In the genomic region with DNA sequence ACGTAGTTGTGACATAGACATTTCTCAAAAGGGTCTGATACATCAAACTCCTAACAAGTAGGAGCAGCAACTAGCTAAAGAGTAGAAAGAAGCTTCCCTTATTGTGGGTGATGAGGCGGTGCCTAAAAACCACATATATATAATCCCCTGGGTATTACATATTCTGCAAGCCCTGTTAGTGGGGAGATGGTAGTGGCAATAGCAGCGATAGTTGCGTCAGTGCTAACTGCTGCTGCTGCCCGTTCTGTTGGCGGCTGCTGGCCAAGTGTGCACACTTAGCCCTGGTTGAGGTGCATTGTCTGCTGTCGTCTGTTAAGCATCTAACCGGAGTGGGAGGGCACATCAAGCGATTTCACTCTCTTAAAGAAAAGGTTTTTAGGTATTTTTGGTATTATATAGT, we compare ENCODE assay signal across 11 cellular contexts. TPM values are rescaled to one million over a fixed set of nuclear protein-coding genes. Genes with fewer than 3 reads are reported as not detected.
A peak's percentile ranks its signal among the peaks of the same experiment; 100 is the strongest.
DNase-seq lines count a peak whose midpoint lies in the region; ATAC-seq lines count a peak whose summit lies in the region.
"Had no signal": no experiment of that assay in that cellular context is flagged by ENCODE, and none has a peak within 500 bp of the region (broad histone marks: within the 10 kb centered on the region; RNA-seq: fewer than 3 reads in every experiment).

No MANE protein-coding gene starts in this region.

- peak; percentile 35 to 38 for ATAC-seq in activated T-cell treated with anti-CD3 and anti-CD28 coated beads, Interleukin-2, amount 50 U/mL, for 4 hours
- ATAC-seq in HG03442 (IDR thresholded peaks at IDR 0.05; ENCODE audit: unreplicated experiment): peak; percentile 58
- ATAC-seq in stimulated activated effector memory CD8-positive, alpha-beta T cell treated with anti-CD3 and anti-CD28 coated beads, Interleukin-12 subunit alpha, Interleukin-12 subunit beta, amount 100 ng/mL, for 72 hours: peak; percentile 50
- ATAC-seq: sciatic nerve had no signal

- no peak overlapping the region for H3K27ac Mint-ChIP-seq in T-helper 2 cell treated with Interferon-gamma antibody and Interleukin-4, amounts not matched to agents 5 μg/mL and 100 μg/mL, for 36 hours
- peak overlapping the region; percentile 91 for H3K27ac Mint-ChIP-seq in stimulated activated effector memory CD8-positive, alpha-beta T cell treated with anti-CD3 and anti-CD28 coated beads, Interleukin-12 subunit alpha, Interleukin-12 subunit beta, amount 100 ng/mL, for 72 hours

- peaks cover 25% of the 10 kb centered on the region for H3K4me1 Mint-ChIP-seq in activated T-cell treated with anti-CD3 and anti-CD28 coated beads, Interleukin-2, amount 50 U/mL, for 4 hours (ENCODE audit: low read depth)
- peaks cover 25% of the 10 kb centered on the region for H3K4me1 Mint-ChIP-seq in T-helper 2 cell treated with Interferon-gamma antibody and Interleukin-4, amounts not matched to agents 5 μg/mL and 100 μg/mL, for 36 hours (ENCODE audit: low read depth)
- H3K4me1 Mint-ChIP-seq in stimulated activated effector memory CD8-positive, alpha-beta T cell treated with anti-CD3 and anti-CD28 coated beads, Interleukin-12 subunit alpha, Interleukin-12 subunit beta, amount 100 ng/mL, for 72 hours: peaks cover 34% of the 10 kb centered on the region

- DNase-seq in activated T-cell treated with anti-CD3 and anti-CD28 coated beads, Interleukin-2, amount 50 U/mL, for 4 hours: no peak
- DNase-seq in activated T-cell treated with anti-CD3 and anti-CD28 coated beads for 4 hours (no peak), caudate nucleus (lab: John Stamatoyannopoulos, UW) (no peak), amygdala (lab: John Stamatoyannopoulos, UW) (no peak), T-helper 9 cell (no peak)
- no peak for DNase-seq in T-helper 2 cell treated with Interferon-gamma antibody and Interleukin-4, amounts not matched to agents 5 μg/mL and 100 μg/mL, for 36 hours (ENCODE audit: low spot score)
- DNase-seq in stimulated activated effector memory CD8-positive, alpha-beta T cell treated with anti-CD3 and anti-CD28 coated beads, Interleukin-12 subunit alpha, Interleukin-12 subunit beta, amount 100 ng/mL, for 72 hours (ENCODE audit: low spot score in 2 of 2): peak in 1 of 2 donors; percentile 59
- DNase-seq: head of caudate nucleus, NCI-H774 had no signal

- no peak overlapping the region for H3K27ac ChIP-seq in caudate nucleus (ENCODE audit: low read depth, low read length)

- no peak overlapping the region for H3K4me3 Mint-ChIP-seq in activated T-cell treated with anti-CD3 and anti-CD28 coated beads, Interleukin-2, amount 50 U/mL, for 4 hours
- H3K4me3 Mint-ChIP-seq in T-helper 2 cell treated with Interferon-gamma antibody and Interleukin-4, amounts not matched to agents 5 μg/mL and 100 μg/mL, for 36 hours: peak overlapping the region; percentile 12
- peak overlapping the region; percentile 49 for H3K4me3 Mint-ChIP-seq in stimulated activated effector memory CD8-positive, alpha-beta T cell treated with anti-CD3 and anti-CD28 coated beads, Interleukin-12 subunit alpha, Interleukin-12 subunit beta, amount 100 ng/mL, for 72 hours

- peaks cover 13% of the 10 kb centered on the region for H3K36me3 Mint-ChIP-seq in activated T-cell treated with anti-CD3 and anti-CD28 coated beads, Interleukin-2, amount 50 U/mL, for 4 hours (ENCODE audit: insufficient read depth)
- H3K36me3 Mint-ChIP-seq in T-helper 2 cell treated with Interferon-gamma antibody and Interleukin-4, amounts not matched to agents 5 μg/mL and 100 μg/mL, for 36 hours (ENCODE audit: low read depth): peaks cover 24% of the 10 kb centered on the region
- H3K36me3 Mint-ChIP-seq in stimulated activated effector memory CD8-positive, alpha-beta T cell treated with anti-CD3 and anti-CD28 coated beads, Interleukin-12 subunit alpha, Interleukin-12 subunit beta, amount 100 ng/mL, for 72 hours: peaks cover 23% of the 10 kb centered on the region

- H3K27me3 Mint-ChIP-seq in activated T-cell treated with anti-CD3 and anti-CD28 coated beads, Interleukin-2, amount 50 U/mL, for 4 hours (ENCODE audit: low read depth): no peaks in the 10 kb centered on the region
- H3K27me3 Mint-ChIP-seq in T-helper 2 cell treated with Interferon-gamma antibody and Interleukin-4, amounts not matched to agents 5 μg/mL and 100 μg/mL, for 36 hours (ENCODE audit: low read depth): no peaks in the 10 kb centered on the region

- no peaks in the 10 kb centered on the region for H3K9me3 Mint-ChIP-seq in activated T-cell treated with anti-CD3 and anti-CD28 coated beads, Interleukin-2, amount 50 U/mL, for 4 hours
- no peaks in the 10 kb centered on the region for H3K9me3 Mint-ChIP-seq in T-helper 2 cell treated with Interferon-gamma antibody and Interleukin-4, amounts not matched to agents 5 μg/mL and 100 μg/mL, for 36 hours
- no peaks in the 10 kb centered on the region for H3K9me3 Mint-ChIP-seq in stimulated activated effector memory CD8-positive, alpha-beta T cell treated with anti-CD3 and anti-CD28 coated beads, Interleukin-12 subunit alpha, Interleukin-12 subunit beta, amount 100 ng/mL, for 72 hours

RNA-seq across cellular contexts. Expression of a gene that starts 35.8 kb away (rescaled TPM):
- total RNA-seq in activated T-cell treated with anti-CD3 and anti-CD28 coated beads, Interleukin-2, amount 50 U/mL, for 4 hours: 1 to 10 TPM; 1.5 to 4.6 (median 3.0) TPM

RNA-seq across cellular contexts. Expression of a gene that starts 59.9 kb away (rescaled TPM):
- not detected for total RNA-seq in activated T-cell treated with anti-CD3 and anti-CD28 coated beads, Interleukin-2, amount 50 U/mL, for 4 hours
- total RNA-seq: sciatic nerve had no signal
